In genomic region chrX:37347420-37347819, GRCh38 we compare ENCODE assay signal across 12 cellular contexts. TPM values are rescaled to one million over a fixed set of nuclear protein-coding genes. Genes with fewer than 3 reads are reported as not detected.
A peak's percentile ranks its signal among the peaks of the same experiment; 100 is the strongest.
DNase-seq lines count a peak whose midpoint lies in the region; ATAC-seq, FAIRE-seq and TF ChIP-seq lines count a peak whose summit lies in the region.
"Had no signal": no experiment of that assay in that cellular context is flagged by ENCODE, and none has a peak within 500 bp of the region (broad histone marks: within the 10 kb centered on the region; RNA-seq: fewer than 3 reads in every experiment).

No MANE protein-coding gene starts in this region.

- H3K9me2 ChIP-seq in GM23338 (ENCODE audit: insufficient read depth): no peaks in the 10 kb centered on the region

- no peak overlapping the region for H3K4ac ChIP-seq in trophoblast cell (ENCODE audit: low read depth, low read length)

- no peak overlapping the region for H2BK5ac ChIP-seq in trophoblast cell (ENCODE audit: low read depth, low read length, poor library complexity)

- H3K4me3 Mint-ChIP-seq in GM23338: no peak overlapping the region

- peaks cover 24% of the 10 kb centered on the region for H3K4me1 ChIP-seq in GM23338 (ENCODE audit: insufficient read depth)
- peaks cover 3% of the 10 kb centered on the region for H3K4me1 ChIP-seq in fibroblast of lung (ENCODE audit: control insufficient read depth, extremely low read depth, insufficient read depth, low read length)
- peaks cover 0 to 1% of the 10 kb centered on the region in 2 experiments for H3K4me1 ChIP-seq in trophoblast cell (ENCODE audit: control insufficient read depth in 1 of 2, insufficient read depth in 2 of 2, low read length in 2 of 2)
- H3K4me1 ChIP-seq: breast epithelium had no signal

- H3K4me2 ChIP-seq in GM23338: no peak overlapping the region; the same call in 1 of the 2 replicates
- peak overlapping the region; percentile 32 for H3K4me2 ChIP-seq in fibroblast of lung (ENCODE audit: extremely low read depth, insufficient read depth, low read length)
- H3K4me2 ChIP-seq in trophoblast cell (ENCODE audit: low read length): no peak overlapping the region

- H4K8ac ChIP-seq in trophoblast cell (ENCODE audit: low read depth, low read length): no peak overlapping the region

- DNase-seq in GM23338 (ENCODE audit: low spot score): peak; percentile 13
- DNase-seq in OCI-M1 (lab: John Stamatoyannopoulos, UW): peak; percentile 62
- DNase-seq in fibroblast of lung (ENCODE audit: low read depth in 2 of 2): peak; percentile 20 to 55
- peak; percentile 19 to 71 for DNase-seq in trophoblast cell
- DNase-seq in RPMI8226: no peak
- no peak for DNase-seq in D721Med (ENCODE audit: insufficient read length, low spot score)
- DNase-seq: activated CD4-positive, CD25-positive, alpha-beta regulatory T cell treated with anti-CD3 and anti-CD28 coated beads, Interleukin-2, amount 50 U/mL, for 72 hours; NCI-H2029 treated with DMSO at 0.1 percent for 48 hours had no signal

- H2AK5ac ChIP-seq in trophoblast cell (ENCODE audit: low read length): no peak overlapping the region

- peaks cover 21% of the 10 kb centered on the region for H3K79me2 ChIP-seq in GM23338 (replicated peaks; ENCODE audit: insufficient read depth)
- peaks cover 2% of the 10 kb centered on the region for H3K79me2 ChIP-seq in fibroblast of lung (ENCODE audit: control insufficient read depth, insufficient read depth, low read length)
- peaks cover 4% of the 10 kb centered on the region for H3K79me2 ChIP-seq in trophoblast cell (ENCODE audit: control insufficient read depth, insufficient read depth, low read length, poor library complexity)

- no peaks in the 10 kb centered on the region for H3K9me3 ChIP-seq in fibroblast of lung (ENCODE audit: control insufficient read depth, insufficient read depth, low read depth, low read length)
- H3K9me3 ChIP-seq in trophoblast cell (ENCODE audit: insufficient read depth, low read depth, low read length): no peaks in the 10 kb centered on the region
- H3K9me3 ChIP-seq: breast epithelium, gastroesophageal sphincter had no signal

- H3K14ac ChIP-seq in trophoblast cell (ENCODE audit: low read length): no peak overlapping the region

- no peaks in the 10 kb centered on the region for H3F3A ChIP-seq in GM23338 (replicated peaks; ENCODE audit: low read depth)

- H3K4me3 ChIP-seq in GM23338 (no peak overlapping the region), fibroblast of lung (replicated peaks in 1 of 4; ENCODE audit: control extremely low read depth in 1 of 4, insufficient read depth in 1 of 4, low read depth in 3 of 4, low read length in 4 of 4) (no peak overlapping the region), trophoblast cell (ENCODE audit: low read depth, low read length) (no peak overlapping the region)
- H3K4me3 ChIP-seq: breast epithelium, gastroesophageal sphincter had no signal

- H3K4me1 Mint-ChIP-seq in GM23338: peaks cover 29% of the 10 kb centered on the region; the same call in 2 of the 3 replicates

- no peak overlapping the region for H3K18ac ChIP-seq in trophoblast cell (ENCODE audit: low read length)

- no peak overlapping the region for H4K12ac ChIP-seq in trophoblast cell (ENCODE audit: low read depth, low read length)

- H3K27me3 ChIP-seq in GM23338 (ENCODE audit: insufficient read depth): no peaks in the 10 kb centered on the region
- no peaks in the 10 kb centered on the region for H3K27me3 ChIP-seq in fibroblast of lung (ENCODE audit: control insufficient read depth, insufficient read depth, low read length)
- no peaks in the 10 kb centered on the region for H3K27me3 ChIP-seq in trophoblast cell (ENCODE audit: insufficient read depth, low read length)
- H3K27me3 ChIP-seq: gastroesophageal sphincter had no signal

- H3K9ac ChIP-seq in fibroblast of lung (ENCODE audit: insufficient read depth, low read length) (no peak overlapping the region), trophoblast cell (ENCODE audit: low read length) (no peak overlapping the region)

- no peak for FAIRE-seq in D721Med (lab: Jason Lieb, UNC)

- no peak overlapping the region for H3K27ac Mint-ChIP-seq in GM23338

- ATAC-seq in GM23338 (no peak), HG03095 (IDR thresholded peaks at IDR 0.05; ENCODE audit: unreplicated experiment) (no peak), GM21723 (IDR thresholded peaks at IDR 0.05; ENCODE audit: unreplicated experiment) (no peak)
- ATAC-seq: gastroesophageal sphincter had no signal

- TF ChIP-seq CTCF in GM23338 (conservative IDR thresholded peaks at IDR 0.05; ENCODE audit: low read depth in 2 of 2): no peak
- no peak for TF ChIP-seq CTCF in fibroblast of lung (conservative IDR thresholded peaks at IDR 0.05 in 1 of 2, IDR thresholded peaks at IDR 0.05 in 1 of 2; ENCODE audit: low read depth in 1 of 2, low read length in 2 of 2)
- no peak for TF ChIP-seq CTCF in D721Med (IDR thresholded peaks at IDR 0.05; ENCODE audit: insufficient read depth, missing control alignments)

- no peak overlapping the region for H2BK120ac ChIP-seq in trophoblast cell (ENCODE audit: insufficient read depth, low read length, poor library complexity)

- no peaks in the 10 kb centered on the region for H3K36me3 ChIP-seq in GM23338 (ENCODE audit: insufficient read depth)
- no peaks in the 10 kb centered on the region for H3K36me3 ChIP-seq in fibroblast of lung (ENCODE audit: control insufficient read depth, insufficient read depth, low read length)
- no peaks in the 10 kb centered on the region for H3K36me3 ChIP-seq in trophoblast cell (ENCODE audit: control insufficient read depth in 1 of 2, insufficient read depth in 2 of 2, low read length in 2 of 2)
- H3K36me3 ChIP-seq: breast epithelium, gastroesophageal sphincter had no signal

- H4K91ac ChIP-seq in trophoblast cell (ENCODE audit: low read depth, low read length): no peak overlapping the region

- H3K9me3 Mint-ChIP-seq in GM23338: no peaks in the 10 kb centered on the region

- no peaks in the 10 kb centered on the region for H3K36me3 Mint-ChIP-seq in GM23338 (ENCODE audit: low read depth)

- no peak overlapping the region for H3K23ac ChIP-seq in trophoblast cell (ENCODE audit: low read length)

- no CpG with 5 or more reads among the region's 1 CpG for WGBS in trophoblast cell (ENCODE audit: extremely low coverage, insufficient coverage, insufficient read length)

- H3K27me3 Mint-ChIP-seq in GM23338 (ENCODE audit: insufficient read depth, low read depth, poor library complexity): peaks cover 1% of the 10 kb centered on the region

- peaks cover 6% of the 10 kb centered on the region for H3K79me1 ChIP-seq in trophoblast cell (ENCODE audit: low read length)

- H2BK12ac ChIP-seq in trophoblast cell (ENCODE audit: low read length): no peak overlapping the region

- no peak overlapping the region for H3K27ac ChIP-seq in GM23338 (ENCODE audit: low read depth)
- no peak overlapping the region for H3K27ac ChIP-seq in fibroblast of lung (ENCODE audit: insufficient read depth, low read length)
- no peak overlapping the region for H3K27ac ChIP-seq in trophoblast cell (ENCODE audit: low read depth, low read length)
- H3K27ac ChIP-seq: breast epithelium, gastroesophageal sphincter had no signal

- H2AFZ ChIP-seq in GM23338: no peak overlapping the region
- no peak overlapping the region for H2AFZ ChIP-seq in fibroblast of lung (ENCODE audit: low read length)
- H2AFZ ChIP-seq in trophoblast cell (ENCODE audit: insufficient read depth, low read length, poor library complexity): no peak overlapping the region

- no peaks in the 10 kb centered on the region for H4K20me1 ChIP-seq in GM23338 (replicated peaks; ENCODE audit: insufficient read depth)
- no peaks in the 10 kb centered on the region for H4K20me1 ChIP-seq in fibroblast of lung (ENCODE audit: control insufficient read depth, extremely low read depth, insufficient read depth, low read length)

TF ChIP-seq in GM23338, 12 proteins besides CTCF, POLR2A, EP300 and RAD21 (continues in another document):
- TF ChIP-seq ZNF331 (CRISPR knock-in tag; IDR thresholded peaks at IDR 0.05; ENCODE audit: low read depth): no peak

RNA-seq across cellular contexts. Expression of gene PRRG1, which starts 1.7 kb away (rescaled TPM):
- 7.0 and 10.8 TPM in 2 replicates for total RNA-seq in GM23338 (2014; rRNA removed; shearing (Covaris generic))
- polyA plus RNA-seq in GM23338 (2016; fragmentation: Nextera tagmentation; extraction: Ambion mirVana) (3.8 TPM in 2 replicates), fibroblast of lung (14.1 and 15.5 TPM in 2 replicates)
- total RNA-seq in fibroblast of lung: 6.2 and 10.2 TPM in 2 replicates
- 6.2 and 7.8 TPM in 2 replicates for polyA plus RNA-seq in fibroblast of lung (2012)
- polyA minus RNA-seq in fibroblast of lung (ENCODE audit: low replicate concordance): 8.3 and 9.9 TPM in 2 replicates
- polyA plus RNA-seq in trophoblast cell (2013): 26.1 and 26.6 TPM in 2 replicates

Comparison
In these comparisons a context has a peak if more than half of its experiments do, and no peak if none do; other contexts are left out.
1. DNase-seq: peak in GM23338 (single experiment), OCI-M1 (single experiment), fibroblast of lung (2 of 2) and trophoblast cell (2 of 2); none in RPMI8226 (single experiment) and D721Med (single experiment).